Comparison of ENCODE assay signal across 9 cellular contexts in the genomic region with DNA sequence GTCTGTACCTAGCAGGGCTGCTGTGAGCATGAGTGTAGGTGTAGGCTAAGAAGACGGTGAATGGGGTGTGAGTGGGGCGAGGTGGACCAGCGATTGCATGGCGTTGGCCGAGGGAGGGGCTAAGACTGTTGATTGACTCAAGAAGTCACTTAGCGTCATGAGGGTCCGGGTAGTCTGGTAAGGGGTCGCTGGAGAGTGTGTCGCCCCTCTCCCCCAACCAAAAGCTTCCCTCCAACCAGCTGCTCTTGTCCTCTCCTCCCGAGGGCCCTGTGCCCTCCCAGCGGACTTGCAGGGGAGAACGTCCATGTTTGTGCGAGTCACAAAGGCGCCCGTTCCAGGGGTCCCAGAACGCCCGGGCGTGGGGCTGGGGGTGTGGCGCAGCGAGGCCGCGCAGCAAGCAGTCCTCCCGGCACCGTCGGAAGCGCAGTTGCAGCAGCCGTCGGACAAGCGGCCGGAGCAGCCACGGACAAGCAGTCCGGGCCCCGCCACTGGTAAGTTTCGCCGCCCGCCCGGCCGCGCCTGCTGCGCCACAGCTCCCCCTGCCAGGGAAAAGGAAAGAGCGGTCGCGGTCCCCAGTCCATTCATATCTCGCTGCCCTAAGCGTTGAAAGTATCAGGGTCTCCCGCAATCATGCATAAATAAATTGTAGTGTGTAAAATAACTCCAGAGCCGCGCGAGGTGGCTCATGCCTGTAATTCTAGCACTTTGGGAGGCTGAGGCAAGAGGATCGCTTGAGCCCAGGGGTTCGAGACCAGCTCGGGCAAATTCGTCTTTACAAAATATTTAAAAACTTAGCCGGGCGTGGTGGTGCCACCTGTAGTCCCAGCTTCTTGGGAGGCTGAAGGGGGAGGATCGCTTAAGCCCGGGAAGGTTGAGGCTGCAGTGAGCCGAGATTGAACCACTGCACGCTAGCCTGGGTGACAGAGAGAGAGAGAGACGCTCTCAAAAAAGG. TPM values are rescaled to one million over a fixed set of nuclear protein-coding genes. Genes with fewer than 3 reads are reported as not detected.
DNase-seq lines count a peak whose midpoint lies in the region; ATAC-seq and TF ChIP-seq lines count a peak whose summit lies in the region.
"Had no signal": no experiment of that assay in that cellular context is flagged by ENCODE, and none has a peak within 500 bp of the region (broad histone marks: within the 10 kb centered on the region; RNA-seq: fewer than 3 reads in every experiment).

CCDC63 (plus strand) TSS at position 373 of the 952 bp plus-strand sequence. CDS start 5,968 bp downstream, outside the sequence.

- peak; percentile 53 for DNase-seq in CD1c-positive myeloid dendritic cell (ENCODE audit: extremely low spot score)
- peak; percentile 76 for DNase-seq in HuH-7 (ENCODE audit: low spot score)
- DNase-seq in activated CD4-positive, alpha-beta T cell treated with anti-CD3 and anti-CD28 coated beads for 4 hours: peak; percentile 7 to 19
- DNase-seq in epithelial cell of proximal tubule (ENCODE audit: low read depth): no peak
- DNase-seq in midbrain (lab: John Stamatoyannopoulos, UW): peak; percentile 37
- DNase-seq in tibial nerve (ENCODE audit: low spot score in 2 of 2): peak; percentile 20 to 29

- H3K36me3 ChIP-seq in tibial nerve: no peaks in the 10 kb centered on the region

- peaks cover 0 to 7% (median 1%) of the 10 kb centered on the region in 4 donors for H3K4me1 ChIP-seq in tibial nerve

- no peak for ATAC-seq in GM21447 (IDR thresholded peaks at IDR 0.05; ENCODE audit: unreplicated experiment)
- no peak for ATAC-seq in GM18858 (IDR thresholded peaks at IDR 0.05; ENCODE audit: unreplicated experiment)

- no peak within 1 kb of the TSS for H3K27ac ChIP-seq in tibial nerve

- TF ChIP-seq CTCF in epithelial cell of proximal tubule (conservative IDR thresholded peaks at IDR 0.05; ENCODE audit: low read depth, low read length) (peak; percentile 40), tibial nerve (IDR thresholded peaks at IDR 0.05) (peak in 3 of 5 experiments; percentile 25 to 38 (median 31))

- TF ChIP-seq EP300 in tibial nerve (IDR thresholded peaks at IDR 0.05): no peak

- H3K4me3 ChIP-seq in epithelial cell of proximal tubule (ENCODE audit: low read depth, low read length): no peak within 1 kb of the TSS
- H3K4me3 ChIP-seq in tibial nerve: peak within 1 kb of the TSS in 2 of 4 donors; percentile 36 to 39

- 23 to 24% methylated on average over 43 to 47 of the region's 60 CpGs for WGBS in tibial nerve, 2 donors

- no peaks in the 10 kb centered on the region for H3K9me3 ChIP-seq in tibial nerve

- no peak for TF ChIP-seq POLR2A in tibial nerve (IDR thresholded peaks at IDR 0.05)

- H3K27me3 ChIP-seq in tibial nerve: peaks cover 0 to 29% of the 10 kb centered on the region in 2 donors

RNA-seq across cellular contexts. Expression of gene CCDC63, which starts in this region (rescaled TPM):
- total RNA-seq in epithelial cell of proximal tubule (not detected in 2 replicates), tibial nerve (not detected)
- total RNA-seq: HT1080 had no signal

Comparison
In these comparisons a context has a peak if more than half of its experiments do, and no peak if none do; other contexts are left out.
1. Peak in DNase-seq in tibial nerve; RNA of the gene not detected or under 1 TPM.